14 cellular contexts compared by ENCODE assay signal in the genomic region with DNA sequence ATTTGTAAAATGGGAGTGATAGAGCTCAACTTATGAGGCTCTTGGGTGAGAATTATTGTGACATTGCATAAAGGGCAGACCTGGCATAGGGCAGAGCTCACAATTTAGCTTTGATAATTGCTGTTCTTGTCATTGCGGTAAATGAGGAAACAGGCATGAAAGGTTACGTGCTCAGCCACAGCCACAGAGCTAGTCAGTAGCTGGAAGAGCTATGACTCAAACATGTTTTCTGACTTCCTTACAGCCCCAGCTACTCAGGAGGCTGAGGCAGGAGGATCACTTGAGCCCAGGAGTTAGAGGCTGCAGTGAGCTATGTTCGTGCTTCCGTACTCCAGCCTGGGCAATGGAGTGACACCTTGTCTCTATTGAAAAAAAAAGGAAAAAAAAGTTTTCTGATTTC. TPM values are rescaled to one million over a fixed set of nuclear protein-coding genes. Genes with fewer than 3 reads are reported as not detected.
A peak's percentile ranks its signal among the peaks of the same experiment; 100 is the strongest.
DNase-seq lines count a peak whose midpoint lies in the region; ATAC-seq and TF ChIP-seq lines count a peak whose summit lies in the region.
"Had no signal": no experiment of that assay in that cellular context is flagged by ENCODE, and none has a peak within 500 bp of the region (broad histone marks: within the 10 kb centered on the region; RNA-seq: fewer than 3 reads in every experiment).

No MANE protein-coding gene starts in this region.

- no peak overlapping the region for H3K4me3 Mint-ChIP-seq in activated naive CD8-positive, alpha-beta T cell treated with anti-CD3 and anti-CD28 coated beads, Interleukin-2, amount 10 ng/mL, durations not matched to agents 7 days and 5 days

- H3K9me3 Mint-ChIP-seq in activated naive CD8-positive, alpha-beta T cell treated with anti-CD3 and anti-CD28 coated beads, Interleukin-2, amount 10 ng/mL, durations not matched to agents 7 days and 5 days: no peaks in the 10 kb centered on the region
- H3K9me3 Mint-ChIP-seq: activated T-helper 2 cell treated with anti-CD3 and anti-CD28 coated beads, Interferon-gamma antibody, Interleukin-2, Interleukin-4, amounts not matched to agents 10 μg/mL and 5 μg/mL and 100 μg/mL, durations not matched to agents 14 hours and 24 hours and 36 hours had no signal

- no peaks in the 10 kb centered on the region for H3K36me3 Mint-ChIP-seq in activated naive CD8-positive, alpha-beta T cell treated with anti-CD3 and anti-CD28 coated beads, Interleukin-2, amount 10 ng/mL, durations not matched to agents 7 days and 5 days

- ATAC-seq in activated naive CD8-positive, alpha-beta T cell treated with anti-CD3 and anti-CD28 coated beads, Interleukin-2, amount 10 ng/mL, durations not matched to agents 7 days and 5 days (ENCODE audit: low read depth): peak; percentile 72
- ATAC-seq in HG03139 (IDR thresholded peaks at IDR 0.05; ENCODE audit: unreplicated experiment): no peak
- ATAC-seq in HG02571 (IDR thresholded peaks at IDR 0.05; ENCODE audit: unreplicated experiment): no peak
- ATAC-seq in GM19395 (IDR thresholded peaks at IDR 0.05; ENCODE audit: unreplicated experiment): no peak

- no peak for TF ChIP-seq CTCF in GM10266 (IDR thresholded peaks at IDR 0.05; ENCODE audit: control insufficient read depth, insufficient read depth, low read depth, missing control alignments)

- H3K4me1 Mint-ChIP-seq in activated naive CD8-positive, alpha-beta T cell treated with anti-CD3 and anti-CD28 coated beads, Interleukin-2, amount 10 ng/mL, durations not matched to agents 7 days and 5 days: peaks cover 4% of the 10 kb centered on the region

- H3K27ac Mint-ChIP-seq in activated naive CD8-positive, alpha-beta T cell treated with anti-CD3 and anti-CD28 coated beads, Interleukin-2, amount 10 ng/mL, durations not matched to agents 7 days and 5 days: no peak overlapping the region
- H3K27ac Mint-ChIP-seq: activated T-helper 2 cell treated with anti-CD3 and anti-CD28 coated beads, Interferon-gamma antibody, Interleukin-2, Interleukin-4, amounts not matched to agents 10 μg/mL and 5 μg/mL and 100 μg/mL, durations not matched to agents 14 hours and 24 hours and 36 hours had no signal

- POLR2A ChIA-PET in activated naive CD8-positive, alpha-beta T cell treated with anti-CD3 and anti-CD28 coated beads, Interleukin-2, amount 10 ng/mL, durations not matched to agents 7 days and 5 days (lab: Charles Lee): interaction anchor here (0.9 kb wide), 1 partner anchor 263 kb away, joined by 3 read pairs; no protein-coding TSS in a partner anchor

- peak; percentile 96 to 97 for DNase-seq in AML-193 (lab: John Stamatoyannopoulos, UW)
- DNase-seq in GM10266 (ENCODE audit: extremely low spot score): peak; percentile 46
- peak; percentile 99 for DNase-seq in NOMO-1 treated with DMSO at 0.1 percent for 48 hours (lab: John Stamatoyannopoulos, UW; ENCODE audit: unreplicated experiment)
- no peak for DNase-seq in activated naive CD8-positive, alpha-beta T cell treated with anti-CD3 and anti-CD28 coated beads, Interleukin-2, amount 10 ng/mL, durations not matched to agents 7 days and 5 days
- DNase-seq in NCI-H524 treated with DMSO at 0.1 percent for 48 hours (lab: John Stamatoyannopoulos, UW): no peak
- DNase-seq: IMR-90, mesenchymal stem cell, NCI-H2081, PC-3 had no signal

- peaks cover 2% of the 10 kb centered on the region for H3K27me3 Mint-ChIP-seq in activated naive CD8-positive, alpha-beta T cell treated with anti-CD3 and anti-CD28 coated beads, Interleukin-2, amount 10 ng/mL, durations not matched to agents 7 days and 5 days

RNA-seq across cellular contexts. Expression of gene GHRH, which starts 3.5 kb away (rescaled TPM):
- not detected for total RNA-seq in activated naive CD8-positive, alpha-beta T cell treated with anti-CD3 and anti-CD28 coated beads, Interleukin-2, amount 10 ng/mL, durations not matched to agents 7 days and 5 days
- total RNA-seq: activated T-helper 2 cell treated with anti-CD3 and anti-CD28 coated beads, Interferon-gamma antibody, Interleukin-2, Interleukin-4, amounts not matched to agents 10 μg/mL and 5 μg/mL and 100 μg/mL, durations not matched to agents 14 hours and 24 hours and 36 hours; epithelial cell of proximal tubule; IMR-90; PC-3 had no signal

RNA-seq across cellular contexts. Expression of gene MANBAL, which starts 24.3 kb away (rescaled TPM):
- 10 to 100 TPM; 12.0 to 13.4 TPM for total RNA-seq in activated naive CD8-positive, alpha-beta T cell treated with anti-CD3 and anti-CD28 coated beads, Interleukin-2, amount 10 ng/mL, durations not matched to agents 7 days and 5 days

Comparison
In these comparisons a context has a peak if more than half of its experiments do, and no peak if none do; other contexts are left out.
1. DNase-seq: peak in AML-193 (2 of 2), GM10266 (single experiment) and NOMO-1 treated with DMSO at 0.1 percent for 48 hours (single experiment); none in activated naive CD8-positive, alpha-beta T cell treated with anti-CD3 and anti-CD28 coated beads, Interleukin-2, amount 10 ng/mL, durations not matched to agents 7 days and 5 days (single experiment) and NCI-H524 treated with DMSO at 0.1 percent for 48 hours (single experiment).